ENCODE assay signal across 35 cellular contexts in the genomic region with DNA sequence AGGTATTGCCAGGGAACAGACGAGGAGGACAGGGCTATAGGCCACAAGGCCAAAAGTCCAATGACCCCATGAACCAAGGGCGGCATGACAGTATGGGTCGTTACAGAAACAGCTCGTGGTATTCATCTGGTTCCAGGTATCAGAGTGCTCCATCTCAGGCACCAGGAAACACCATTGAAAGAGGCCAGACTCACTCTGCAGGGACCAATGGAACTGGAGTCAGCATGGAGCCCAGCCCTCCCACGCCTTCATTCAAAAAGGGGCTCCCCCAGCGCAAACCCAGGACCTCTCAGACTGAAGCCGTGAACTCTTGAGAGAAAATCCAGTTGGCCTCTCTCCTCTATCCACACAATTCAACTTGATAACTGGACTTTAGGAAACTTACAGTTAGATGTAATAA. TPM values are rescaled to one million over a fixed set of nuclear protein-coding genes. Genes with fewer than 3 reads are reported as not detected.
"Had no signal": no experiment of that assay in that cellular context is flagged by ENCODE, and none has a peak within 500 bp of the region (broad histone marks: within the 10 kb centered on the region; RNA-seq: fewer than 3 reads in every experiment).

No MANE protein-coding gene starts in this region.

- ATAC-seq: activated CD8-positive, alpha-beta T cell treated with anti-CD3 and anti-CD28 coated beads for 36 hours; activated naive CD4-positive, alpha-beta T cell treated with anti-CD3 and anti-CD28 coated beads, Interleukin-2, amount 50 U/mL, for 72 hours; activated T-cell treated with anti-CD3 and anti-CD28 coated beads, Interleukin-2, amount 50 U/mL, for 4 hours; activated T-cell treated with anti-CD3 and anti-CD28 coated beads, Interleukin-2, amount 50 U/mL, for 72 hours; activated T-helper 17 cell treated with anti-CD3 and anti-CD28 coated beads, Interleukin-2, amount 50 U/mL, for 72 hours; body of pancreas had no signal

- H3K27ac Mint-ChIP-seq: activated B cell treated with CpG ODN at 0.5 μM for 24 hours; activated CD4-positive, alpha-beta memory T cell treated with anti-CD3 and anti-CD28 coated beads for 36 hours; activated CD4-positive, alpha-beta T cell treated with anti-CD3 and anti-CD28 coated beads, Interleukin-2, amount 10 ng/mL, durations not matched to agents 24 days and 14 days; activated CD8-positive, alpha-beta T cell treated with anti-CD3 and anti-CD28 coated beads for 36 hours; activated naive CD4-positive, alpha-beta T cell treated with anti-CD3 and anti-CD28 coated beads for 36 hours; activated naive CD4-positive, alpha-beta T cell treated with anti-CD3 and anti-CD28 coated beads, Interleukin-2, amount 50 U/mL, for 72 hours; activated naive CD8-positive, alpha-beta T cell treated with anti-CD3 and anti-CD28 coated beads for 36 hours; activated T-cell treated with anti-CD3 and anti-CD28 coated beads, Interleukin-2, amount 50 U/mL, for 72 hours; activated T-helper 1 cell treated with anti-CD3 and anti-CD28 coated beads, Interleukin-12 subunit alpha, Interleukin-12 subunit beta, Interleukin-2, Interleukin-4 antibody, amounts not matched to agents 30 ng/mL and 10 ng/mL and 1 ng/mL, durations not matched to agents 14 hours and 24 hours and 36 hours; activated T-helper 17 cell treated with anti-CD3 and anti-CD28 coated beads, Interleukin-2, amount 50 U/mL, for 72 hours; T-helper 1 cell treated with Interleukin-12 subunit alpha and Interleukin-12 subunit beta and Interleukin-4 antibody, amounts not matched to agents 30 μg/mL and 1 μg/mL, for 36 hours; T-helper 2 cell treated with Interferon-gamma antibody and Interleukin-4, amounts not matched to agents 5 μg/mL and 100 μg/mL, for 36 hours had no signal

- DNase-seq: activated B cell treated with CpG ODN at 0.5 μM for 24 hours; activated CD4-positive, alpha-beta memory T cell treated with anti-CD3 and anti-CD28 coated beads for 36 hours; activated CD4-positive, alpha-beta T cell treated with anti-CD3 and anti-CD28 coated beads for 4 hours; activated CD4-positive, alpha-beta T cell treated with anti-CD3 and anti-CD28 coated beads, Interleukin-2, amount 10 ng/mL, durations not matched to agents 24 days and 14 days; activated CD4-positive, alpha-beta T cell treated with anti-CD3 and anti-CD28 coated beads, Interleukin-2, amount 50 U/mL, for 1 hour; activated CD4-positive, alpha-beta T cell treated with anti-CD3 and anti-CD28 coated beads, Interleukin-2, amount 50 U/mL, for 4 hours; activated CD4-positive, CD25-positive, alpha-beta regulatory T cell treated with anti-CD3 and anti-CD28 coated beads, Interleukin-2, amount 50 U/mL, for 72 hours; activated CD8-positive, alpha-beta T cell treated with anti-CD3 and anti-CD28 coated beads for 36 hours; activated effector memory CD4-positive, alpha-beta T cell treated with anti-CD3 and anti-CD28 coated beads, Interleukin-2, amount 50 U/mL, for 16 hours; activated gamma-delta T cell treated with Interleukin-2 at 50 U/mL for 16 hours; activated naive CD4-positive, alpha-beta T cell; activated naive CD4-positive, alpha-beta T cell treated with anti-CD3 and anti-CD28 coated beads for 36 hours; activated naive CD4-positive, alpha-beta T cell treated with anti-CD3 and anti-CD28 coated beads, Interleukin-2, amount 50 U/mL, for 16 hours; activated naive CD8-positive, alpha-beta T cell treated with anti-CD3 and anti-CD28 coated beads for 36 hours; activated T-cell treated with anti-CD3 and anti-CD28 coated beads for 4 hours; activated T-cell treated with anti-CD3 and anti-CD28 coated beads, Interleukin-2, amount 50 U/mL, for 1 hour; activated T-cell treated with anti-CD3 and anti-CD28 coated beads, Interleukin-2, amount 50 U/mL, for 4 hours; activated T-cell treated with anti-CD3 and anti-CD28 coated beads, Interleukin-2, amount 50 U/mL, for 72 hours; adrenal gland; amniotic stem cell; aorta; body of pancreas; brain microvascular endothelial cell; caudate nucleus; cerebellar nuclear complex; T-helper 1 cell; T-helper 2 cell; T-helper 9 cell had no signal

- H3K36me3 Mint-ChIP-seq: activated naive CD8-positive, alpha-beta T cell treated with anti-CD3 and anti-CD28 coated beads for 36 hours had no signal

- H3K27me3 Mint-ChIP-seq: activated B cell treated with CpG ODN at 0.5 μM for 24 hours; activated CD4-positive, alpha-beta memory T cell treated with anti-CD3 and anti-CD28 coated beads for 36 hours; activated CD4-positive, alpha-beta T cell treated with anti-CD3 and anti-CD28 coated beads, Interleukin-2, amount 10 ng/mL, durations not matched to agents 24 days and 14 days; activated CD8-positive, alpha-beta T cell treated with anti-CD3 and anti-CD28 coated beads for 36 hours; activated naive CD8-positive, alpha-beta T cell treated with anti-CD3 and anti-CD28 coated beads for 36 hours; activated T-helper 17 cell treated with anti-CD3 and anti-CD28 coated beads, Interleukin-2, amount 50 U/mL, for 72 hours; central memory CD8-positive, alpha-beta T cell had no signal

- H3K4me1 Mint-ChIP-seq: activated CD4-positive, alpha-beta T cell treated with anti-CD3 and anti-CD28 coated beads, Interleukin-2, amount 10 ng/mL, durations not matched to agents 24 days and 14 days; activated naive CD8-positive, alpha-beta T cell treated with anti-CD3 and anti-CD28 coated beads for 36 hours; activated T-helper 17 cell treated with anti-CD3 and anti-CD28 coated beads, Interleukin-2, amount 50 U/mL, for 72 hours; central memory CD8-positive, alpha-beta T cell had no signal

- H3K4me3 Mint-ChIP-seq: activated B cell treated with CpG ODN at 0.5 μM for 24 hours; activated CD4-positive, alpha-beta memory T cell treated with anti-CD3 and anti-CD28 coated beads for 36 hours; activated CD4-positive, alpha-beta T cell treated with anti-CD3 and anti-CD28 coated beads, Interleukin-2, amount 10 ng/mL, durations not matched to agents 24 days and 14 days; activated CD8-positive, alpha-beta T cell treated with anti-CD3 and anti-CD28 coated beads for 36 hours; activated naive CD4-positive, alpha-beta T cell treated with anti-CD3 and anti-CD28 coated beads for 36 hours; activated naive CD8-positive, alpha-beta T cell treated with anti-CD3 and anti-CD28 coated beads for 36 hours; activated T-cell treated with anti-CD3 and anti-CD28 coated beads, Interleukin-2, amount 50 U/mL, for 4 hours; activated T-cell treated with anti-CD3 and anti-CD28 coated beads, Interleukin-2, amount 50 U/mL, for 72 hours; activated T-helper 1 cell treated with anti-CD3 and anti-CD28 coated beads, Interleukin-12 subunit alpha, Interleukin-12 subunit beta, Interleukin-2, Interleukin-4 antibody, amounts not matched to agents 30 ng/mL and 10 ng/mL and 1 ng/mL, durations not matched to agents 14 hours and 24 hours and 36 hours; activated T-helper 17 cell treated with anti-CD3 and anti-CD28 coated beads, Interleukin-2, amount 50 U/mL, for 72 hours; central memory CD8-positive, alpha-beta T cell; T-helper 1 cell treated with Interleukin-12 subunit alpha and Interleukin-12 subunit beta and Interleukin-4 antibody, amounts not matched to agents 30 μg/mL and 1 μg/mL, for 36 hours; T-helper 2 cell treated with Interferon-gamma antibody and Interleukin-4, amounts not matched to agents 5 μg/mL and 100 μg/mL, for 36 hours had no signal

- H3K9me3 Mint-ChIP-seq: activated B cell treated with CpG ODN at 0.5 μM for 24 hours; activated CD4-positive, alpha-beta memory T cell treated with anti-CD3 and anti-CD28 coated beads for 36 hours; activated CD4-positive, alpha-beta T cell treated with anti-CD3 and anti-CD28 coated beads, Interleukin-2, amount 10 ng/mL, durations not matched to agents 24 days and 14 days; activated CD8-positive, alpha-beta T cell treated with anti-CD3 and anti-CD28 coated beads for 36 hours; activated naive CD4-positive, alpha-beta T cell treated with anti-CD3 and anti-CD28 coated beads for 36 hours; activated naive CD4-positive, alpha-beta T cell treated with anti-CD3 and anti-CD28 coated beads, Interleukin-2, amount 50 U/mL, for 72 hours; activated naive CD8-positive, alpha-beta T cell treated with anti-CD3 and anti-CD28 coated beads for 36 hours; activated T-cell treated with anti-CD3 and anti-CD28 coated beads, Interleukin-2, amount 50 U/mL, for 4 hours; activated T-cell treated with anti-CD3 and anti-CD28 coated beads, Interleukin-2, amount 50 U/mL, for 72 hours; activated T-helper 1 cell treated with anti-CD3 and anti-CD28 coated beads, Interleukin-12 subunit alpha, Interleukin-12 subunit beta, Interleukin-2, Interleukin-4 antibody, amounts not matched to agents 30 ng/mL and 10 ng/mL and 1 ng/mL, durations not matched to agents 14 hours and 24 hours and 36 hours; activated T-helper 17 cell treated with anti-CD3 and anti-CD28 coated beads, Interleukin-2, amount 50 U/mL, for 72 hours; central memory CD8-positive, alpha-beta T cell; T-helper 1 cell treated with Interleukin-12 subunit alpha and Interleukin-12 subunit beta and Interleukin-4 antibody, amounts not matched to agents 30 μg/mL and 1 μg/mL, for 36 hours; T-helper 2 cell treated with Interferon-gamma antibody and Interleukin-4, amounts not matched to agents 5 μg/mL and 100 μg/mL, for 36 hours had no signal

RNA-seq across cellular contexts. Expression of a gene that starts 12.9 kb away (rescaled TPM):
- total RNA-seq: astrocyte had no signal
